ENCODE assay signal across 19 cellular contexts in genomic region chr9:81650836-81651545, GRCh38. TPM values are rescaled to one million over a fixed set of nuclear protein-coding genes. Genes with fewer than 3 reads are reported as not detected.
DNase-seq lines count a peak whose midpoint lies in the region; TF ChIP-seq lines count a peak whose summit lies in the region.
"Had no signal": no experiment of that assay in that cellular context is flagged by ENCODE, and none has a peak within 500 bp of the region (broad histone marks: within the 10 kb centered on the region; RNA-seq: fewer than 3 reads in every experiment).

No MANE protein-coding gene starts in this region.

- no peak for TF ChIP-seq CTCF in glutamatergic neuron (IDR thresholded peaks at IDR 0.05; ENCODE audit: partially characterized antibody, unreplicated experiment)
- TF ChIP-seq CTCF in tibial artery (IDR thresholded peaks at IDR 0.05) = no peak

- H3K4me3 ChIP-seq in tibial artery = no peak overlapping the region
- H3K4me3 ChIP-seq in GM23248 = no peak overlapping the region
- H3K4me3 ChIP-seq: BLaER1, MG63 had no signal

- H3K9me2 ChIP-seq in GM23248 (ENCODE audit: insufficient read depth) = no peaks in the 10 kb centered on the region

- no peak overlapping the region for H3K9ac ChIP-seq in GM23248
- H3K9ac ChIP-seq: BLaER1 had no signal

- no peak overlapping the region for H2AFZ ChIP-seq in GM23248

- in situ Hi-C loops in GM23248 (cut with MboI) = no loop called here

- H3K4me3 Mint-ChIP-seq in glutamatergic neuron (ENCODE audit: unreplicated experiment) = peak overlapping the region; percentile 82
- H3K4me3 Mint-ChIP-seq: CD8-positive, alpha-beta memory T cell; HFFc6 had no signal

- WGBS in GM23248 (ENCODE audit: low coverage in 1 of 2, low lambda C conversion rate in 2 of 2, missing lambda C conversion rate in 2 of 2), 2 experiments = 89 to 91% methylated on average over 9 of the region's 9 CpGs

- DNase-seq in NCI-H1417 (lab: John Stamatoyannopoulos, UW) (peak in 2 of 3 experiments; percentile 16 to 45), NCI-H1417 treated with DMSO at 0.1 percent for 48 hours (lab: John Stamatoyannopoulos, UW) (no peak), NCI-H69 (lab: John Stamatoyannopoulos, UW) (peak; percentile 72), glutamatergic neuron (peak; percentile 35), retina (peak; percentile 83), tibial artery (no peak), GM23248 (no peak), activated gamma-delta T cell treated with Interleukin-2 at 50 U/mL for 16 hours (no peak)
- DNase-seq: CD8-positive, alpha-beta memory T cell; DMS 273 treated with DMSO at 0.1 percent for 48 hours; GOT3; HFFc6; MG63; NCI-H1105 treated with DMSO at 0.1 percent for 48 hours; NCI-H2029 treated with DMSO at 0.1 percent for 48 hours; NCI-H774; Right ventricle myocardium superior had no signal

- H3K9me3 Mint-ChIP-seq in glutamatergic neuron (ENCODE audit: unreplicated experiment) = peaks cover 35% of the 10 kb centered on the region
- H3K9me3 Mint-ChIP-seq: CD8-positive, alpha-beta memory T cell; HFFc6 had no signal

- no peak overlapping the region for H3K4me2 ChIP-seq in GM23248 (ENCODE audit: unreplicated experiment)
- H3K4me2 ChIP-seq: BLaER1 had no signal

- intact Hi-C loops in tibial artery (cut with DNase I; ENCODE audit: low total_unique reads) = no loop called here

- H3K4me1 Mint-ChIP-seq in glutamatergic neuron (ENCODE audit: low read depth, unreplicated experiment) = peaks cover 68% of the 10 kb centered on the region

- H4K20me1 ChIP-seq in GM23248 (ENCODE audit: insufficient read depth) = no peaks in the 10 kb centered on the region

- H3K36me3 Mint-ChIP-seq in glutamatergic neuron (ENCODE audit: unreplicated experiment) = peaks cover 4% of the 10 kb centered on the region

- peaks cover 0 to 2% (median 1%) of the 10 kb centered on the region in 4 donors for H3K4me1 ChIP-seq in tibial artery
- peaks cover 12% of the 10 kb centered on the region for H3K4me1 ChIP-seq in GM23248 (ENCODE audit: insufficient read depth)

- H3K36me3 ChIP-seq in tibial artery = peaks cover 0 to 22% (median 13%) of the 10 kb centered on the region in 3 donors
- peaks cover 3% of the 10 kb centered on the region; the same call in 1 of the 2 replicates for H3K36me3 ChIP-seq in GM23248 (ENCODE audit: low read depth)
- H3K36me3 ChIP-seq: MG63 had no signal

- peaks cover 11% of the 10 kb centered on the region; the same call in 1 of the 2 replicates for H3F3A ChIP-seq in GM23248 (ENCODE audit: insufficient read depth)

- no peak overlapping the region for H3K27ac ChIP-seq in tibial artery
- no peak overlapping the region for H3K27ac ChIP-seq in GM23248
- H3K27ac ChIP-seq: 22Rv1, BLaER1 had no signal

- H3K27me3 ChIP-seq in tibial artery = no peaks in the 10 kb centered on the region
- no peaks in the 10 kb centered on the region for H3K27me3 ChIP-seq in GM23248 (replicated peaks; ENCODE audit: insufficient read depth)
- H3K27me3 ChIP-seq: BLaER1, MG63 had no signal

- peak overlapping the region; percentile 98 for H3K27ac Mint-ChIP-seq in glutamatergic neuron (ENCODE audit: unreplicated experiment)
- H3K27ac Mint-ChIP-seq: CD8-positive, alpha-beta memory T cell; HFFc6 had no signal

- H3K79me2 ChIP-seq in GM23248 (ENCODE audit: insufficient read depth) = no peaks in the 10 kb centered on the region

- no peaks in the 10 kb centered on the region for H3K9me3 ChIP-seq in tibial artery
- H3K9me3 ChIP-seq in GM23248 (ENCODE audit: low read depth) = no peaks in the 10 kb centered on the region
- H3K9me3 ChIP-seq: MG63 had no signal

- H3K27me3 Mint-ChIP-seq in glutamatergic neuron (ENCODE audit: unreplicated experiment) = peaks cover 22% of the 10 kb centered on the region
- H3K27me3 Mint-ChIP-seq: CD8-positive, alpha-beta memory T cell had no signal

RNA-seq across cellular contexts. Expression of gene TLE1, which starts 38.4 kb away (rescaled TPM):
- total RNA-seq in glutamatergic neuron (ENCODE audit: unreplicated experiment) = 345 TPM
- total RNA-seq in GM23248 (2014; rRNA removed; shearing (Covaris generic)) = 14.4 and 16.7 TPM in 2 replicates
- polyA plus RNA-seq in GM23248 (2016; fragmentation: Nextera tagmentation; extraction: Ambion mirVana) = 6.4 TPM in 2 replicates

Comparison
In these comparisons a context has a peak if more than half of its experiments do, and no peak if none do; other contexts are left out.
1. DNase-seq: peak in NCI-H1417 (2 of 3), NCI-H69 (single experiment), glutamatergic neuron (single experiment) and retina (single experiment); none in NCI-H1417 treated with DMSO at 0.1 percent for 48 hours (single experiment), tibial artery (0 of 2), GM23248 (single experiment) and activated gamma-delta T cell treated with Interleukin-2 at 50 U/mL for 16 hours (single experiment).
2. RNA of gene TLE1, which starts 38.4 kb away (total RNA-seq): 345 TPM in glutamatergic neuron (single experiment); 14.4 to 16.7 TPM in GM23248; every median in the first group is over 10 times any median in the second.